8 cellular contexts compared by ENCODE assay signal in genomic region chr10:129031233-129032150, GRCh38.
DNase-seq lines count a peak whose midpoint lies in the region; ATAC-seq and TF ChIP-seq lines count a peak whose summit lies in the region.

No MANE protein-coding gene starts in this region.

- in situ Hi-C loops in ACHN (cut with HindIII; ENCODE audit: low pct_ligation_motif_present, low pct_unique_long_range_greater_than_20kb, low sequenced_read_pairs) (no loop called here), GM13976 (cut with MboI; ENCODE audit: low sequenced_read_pairs, unreplicated experiment) (loop anchor here (25.0 kb wide), 1 partner anchor 931 kb away; the partner anchor contains the start of gene EBF3), T47D (cut with HindIII; ENCODE audit: low pct_unique_long_range_greater_than_20kb, low sequenced_read_pairs) (no loop called here)

- no peak overlapping the region for H3K27ac ChIP-seq in HL-60 (replicated peaks)

- DNase-seq in ACHN: peak; percentile 60
- peak; percentile 79 for DNase-seq in GM13976 (ENCODE audit: low spot score)
- DNase-seq in HL-60 (ENCODE audit: low read depth in 1 of 2, low spot score in 1 of 2): peak; percentile 12 to 26
- peak in 3 of 5 donors; percentile 31 to 40 (median 36) for DNase-seq in T-helper 1 cell
- peak; percentile 48 to 55 for DNase-seq in T47D (ENCODE audit: low read depth in 1 of 2, low spot score in 1 of 2)
- DNase-seq in kidney tubule cell (ENCODE audit: low spot score): peak; percentile 64
- DNase-seq in stimulated activated CD8-positive, alpha-beta memory T cell treated with anti-CD3 and anti-CD28 coated beads, Interleukin-12 subunit alpha, Interleukin-12 subunit beta, amount 100 ng/mL, for 1 hour (ENCODE audit: low read depth): peak; percentile 33

- no peak overlapping the region for H3K4me3 ChIP-seq in HL-60 (replicated peaks; ENCODE audit: insufficient read depth, low read length)

- ATAC-seq in HG03159 (IDR thresholded peaks at IDR 0.05; ENCODE audit: unreplicated experiment): no peak

- peaks cover 30% of the 10 kb centered on the region for H3K27me3 ChIP-seq in HL-60 (ENCODE audit: insufficient read depth, poor library complexity, severe bottlenecking)

- TF ChIP-seq CTCF in GM13976 (IDR thresholded peaks at IDR 0.05; ENCODE audit: borderline replicate concordance, control extremely low read depth, extremely low read depth, insufficient read depth, missing control alignments) (peak; percentile 85), HL-60 (IDR thresholded peaks at IDR 0.05; ENCODE audit: insufficient read depth, low read length) (peak; percentile 58)

Comparison
In these comparisons a context has a peak if more than half of its experiments do, and no peak if none do; other contexts are left out.
1. DNase-seq: peak in every context shown above with its lines; median percentile 79 in GM13976; 64 in kidney tubule cell; 60 in ACHN; 52 in T47D; 36 in T-helper 1 cell; 33 in stimulated activated CD8-positive, alpha-beta memory T cell treated with anti-CD3 and anti-CD28 coated beads, Interleukin-12 subunit alpha, Interleukin-12 subunit beta, amount 100 ng/mL, for 1 hour; 19 in HL-60.